Comparison of ENCODE assay signal across 11 cellular contexts in the genomic region with DNA sequence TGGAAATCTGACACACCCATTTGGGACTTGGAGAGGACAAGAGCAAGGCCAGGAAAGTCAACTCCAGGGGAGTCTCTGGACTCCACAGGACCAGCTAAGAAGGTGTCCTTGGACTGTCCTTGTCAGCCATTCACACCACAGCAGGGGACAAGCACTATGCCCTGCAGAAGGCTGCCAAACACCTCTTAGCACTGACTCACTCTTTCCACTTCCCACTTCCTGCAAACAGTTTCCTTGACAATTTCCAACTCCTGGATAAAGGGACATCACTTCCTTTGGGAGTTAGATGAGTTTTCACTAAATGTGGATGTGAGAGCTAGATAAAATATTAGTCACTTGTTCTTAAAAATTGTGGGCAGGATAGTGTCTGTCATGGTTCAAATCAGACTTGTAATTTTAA. TPM values are rescaled to one million over a fixed set of nuclear protein-coding genes. Genes with fewer than 3 reads are reported as not detected.
DNase-seq lines count a peak whose midpoint lies in the region; ATAC-seq and TF ChIP-seq lines count a peak whose summit lies in the region.
"Had no signal": no experiment of that assay in that cellular context is flagged by ENCODE, and none has a peak within 500 bp of the region (broad histone marks: within the 10 kb centered on the region; RNA-seq: fewer than 3 reads in every experiment).

No MANE protein-coding gene starts in this region.

- H3K4me1 ChIP-seq in SK-N-SH (ENCODE audit: control insufficient read depth in 1 of 2, insufficient read depth in 2 of 2, low read depth in 1 of 2, low read length in 1 of 2) (peaks cover 9 to 21% of the 10 kb centered on the region in 2 experiments; a peak in 3 of 4 replicates), foreskin keratinocyte (peaks cover 14% of the 10 kb centered on the region)
- H3K4me1 ChIP-seq: gastrocnemius medialis had no signal

- no peaks in the 10 kb centered on the region for H3K9me3 Mint-ChIP-seq in nephron

- peaks cover 10% of the 10 kb centered on the region for H3K4me1 Mint-ChIP-seq in nephron

- POLR2A ChIA-PET in SK-N-SH (lab: Yijun Ruan, JAX), result no interaction called here

- no peak overlapping the region for H2AFZ ChIP-seq in SK-N-SH (ENCODE audit: low read depth)

- H3K36me3 ChIP-seq in SK-N-SH (replicated peaks in 1 of 2; ENCODE audit: control insufficient read depth in 1 of 2, insufficient read depth in 2 of 2, low read length in 1 of 2), result peaks cover 21 to 24% of the 10 kb centered on the region in 2 experiments

- ATAC-seq in foreskin keratinocyte (peak; percentile 61), GM18907 (IDR thresholded peaks at IDR 0.05; ENCODE audit: unreplicated experiment) (no peak), HG03565 (IDR thresholded peaks at IDR 0.05; ENCODE audit: unreplicated experiment) (no peak), HG02759 (IDR thresholded peaks at IDR 0.05; ENCODE audit: unreplicated experiment) (no peak)
- ATAC-seq: gastrocnemius medialis had no signal

- peak overlapping the region in 2 of 3 experiments; percentile 12 to 18 for H3K27ac Mint-ChIP-seq in nephron

- no peak overlapping the region for H3K4me3 Mint-ChIP-seq in nephron

- CTCF ChIA-PET in SK-N-SH (lab: Yijun Ruan, JAX), result interaction anchor here (1.1 to 1.3 kb wide), 2 partner anchors 8 to 16 kb away, joined by 3 to 4 read pairs; no protein-coding TSS in a partner anchor

- no peak overlapping the region for H3K4me3 ChIP-seq in SK-N-SH (ENCODE audit: low read depth in 2 of 2, low read length in 1 of 2)
- H3K4me3 ChIP-seq: gastrocnemius medialis had no signal

- peaks cover 46% of the 10 kb centered on the region for H3K36me3 Mint-ChIP-seq in nephron (ENCODE audit: low read depth)

- H3K27me3 ChIP-seq in SK-N-SH (ENCODE audit: insufficient read depth), result no peaks in the 10 kb centered on the region
- no peaks in the 10 kb centered on the region for H3K27me3 ChIP-seq in foreskin keratinocyte
- H3K27me3 ChIP-seq: brain microvascular endothelial cell, gastrocnemius medialis had no signal

- no peaks in the 10 kb centered on the region for H4K20me1 ChIP-seq in SK-N-SH (ENCODE audit: insufficient read depth)

- no peak for TF ChIP-seq EP300 in SK-N-SH (IDR thresholded peaks at IDR 0.05; ENCODE audit: borderline replicate concordance in 1 of 2, low read depth in 1 of 2, low read length in 1 of 2)

- no peaks in the 10 kb centered on the region for H3K9me3 ChIP-seq in SK-N-SH
- H3K9me3 ChIP-seq: gastrocnemius medialis had no signal

- H3K27me3 Mint-ChIP-seq in nephron (ENCODE audit: low read depth), result no peaks in the 10 kb centered on the region

- H3K27ac ChIP-seq in SK-N-SH (ENCODE audit: low read depth in 2 of 2, low read length in 1 of 2) (peak overlapping the region in 1 of 2 experiments; percentile 66; a peak in 2 of 4 replicates), foreskin keratinocyte (no peak overlapping the region)
- H3K27ac ChIP-seq: brain microvascular endothelial cell had no signal

- H3K9ac ChIP-seq in SK-N-SH, result peak overlapping the region; percentile 21; the same call in 1 of the 2 replicates

- H3K4me2 ChIP-seq in SK-N-SH, result peak overlapping the region; percentile 8; the same call in 1 of the 2 replicates

- no peak for TF ChIP-seq CTCF in SK-N-SH (IDR thresholded peaks at IDR 0.05)
- no peak for TF ChIP-seq CTCF in foreskin keratinocyte (conservative IDR thresholded peaks at IDR 0.05)
- TF ChIP-seq CTCF in nephron (IDR thresholded peaks at IDR 0.05; ENCODE audit: unreplicated experiment in 3 of 3), result no peak

- DNase-seq in HCEC 1CT, result peak; percentile 58
- no peak for DNase-seq in SK-N-SH
- DNase-seq in foreskin keratinocyte, result no peak
- DNase-seq in LoVo (ENCODE audit: low spot score), result no peak
- DNase-seq: brain microvascular endothelial cell, gastrocnemius medialis, NCI-H774 had no signal

- H3K79me2 ChIP-seq in SK-N-SH (ENCODE audit: insufficient read depth), result no peaks in the 10 kb centered on the region

- no peaks in the 10 kb centered on the region for H3K9me2 ChIP-seq in SK-N-SH

- TF ChIP-seq RAD21 in SK-N-SH (IDR thresholded peaks at IDR 0.05; ENCODE audit: low read length), result no peak

- peaks cover 8% of the 10 kb centered on the region for H3F3A ChIP-seq in SK-N-SH (replicated peaks; ENCODE audit: insufficient read depth)

TF ChIP-seq in SK-N-SH, 30 proteins besides CTCF, POLR2A, EP300 and RAD21:
- TF ChIP-seq TCF12 (IDR thresholded peaks at IDR 0.05) (peak; percentile 29; the same call in 1 of the 2 replicates), EZH2phosphoT487 (IDR thresholded peaks at IDR 0.05; ENCODE audit: borderline replicate concordance, low read depth) (no peak), FOSL2 (IDR thresholded peaks at IDR 0.05; ENCODE audit: borderline replicate concordance, low read depth) (0 out of 2 replicates have a peak, but pooled peaks have one; percentile 14)

RNA-seq across cellular contexts. Expression of a gene that starts 37.8 kb away (rescaled TPM):
- 29.2 and 45.1 TPM in 2 replicates for polyA plus RNA-seq in SK-N-SH (2012; rRNA removed)
- 18.4 and 30.6 TPM in 2 replicates for polyA plus RNA-seq in SK-N-SH (2012; cell fraction: cytosol; rRNA removed)
- 120 and 189 TPM in 2 replicates for polyA plus RNA-seq in SK-N-SH (2012; cell fraction: nucleus; rRNA removed)
- total RNA-seq in foreskin keratinocyte, result 78.2 and 80.5 TPM in 2 replicates
- 71.8 and 72.2 TPM in 2 replicates for polyA plus RNA-seq in foreskin keratinocyte
